Comparison of ENCODE assay signal across 8 cellular contexts in the genomic region with DNA sequence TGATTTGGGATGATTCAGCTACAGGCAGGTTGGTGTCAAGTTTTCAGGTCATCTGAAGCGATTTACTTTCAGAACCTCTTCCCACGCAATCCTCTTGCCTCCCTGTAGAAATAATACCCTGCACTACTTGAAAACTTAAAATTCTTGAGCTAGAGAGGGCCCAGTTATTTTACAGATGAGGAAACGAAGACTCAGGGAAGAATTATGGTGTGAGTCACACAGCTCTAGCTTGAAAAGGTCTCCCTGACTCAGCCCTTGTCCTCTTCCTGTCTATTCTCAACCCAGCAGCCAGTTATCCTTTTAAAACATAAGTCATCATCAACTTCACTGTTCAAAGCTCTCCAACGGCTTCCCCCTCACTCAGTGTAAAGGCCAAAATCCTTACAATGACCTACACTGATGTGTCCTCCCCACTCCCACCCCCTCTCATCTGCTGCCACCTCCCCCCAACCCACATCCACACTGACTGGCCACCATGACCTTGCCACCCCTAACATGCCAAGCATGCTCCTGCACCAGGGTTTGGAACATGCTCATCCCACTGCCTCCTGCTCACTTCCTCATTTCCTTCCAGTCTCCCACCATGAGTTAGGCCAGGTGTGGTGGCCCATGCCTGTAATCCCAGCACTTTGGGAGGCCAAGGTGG. TPM values are rescaled to one million over a fixed set of nuclear protein-coding genes. Genes with fewer than 3 reads are reported as not detected.
DNase-seq lines count a peak whose midpoint lies in the region; ATAC-seq and TF ChIP-seq lines count a peak whose summit lies in the region.

No MANE protein-coding gene starts in this region.

- H3K27ac Mint-ChIP-seq in brain: peak overlapping the region in 2 of 5 experiments; percentile 69 to 84

- peaks cover 10% of the 10 kb centered on the region for H3K36me3 Mint-ChIP-seq in brain

- H3K4me1 Mint-ChIP-seq in brain: peaks cover 56% of the 10 kb centered on the region

- H3K9me3 Mint-ChIP-seq in brain: peaks cover 0 to 6% (median 0%) of the 10 kb centered on the region in 5 experiments

- DNase-seq in LHCN-M2 (ENCODE audit: low read depth) (peak; percentile 94), left lobe of liver (ENCODE audit: low spot score) (no peak)

- peaks cover 16% of the 10 kb centered on the region for H3K27me3 Mint-ChIP-seq in brain

- H3K4me1 ChIP-seq in ES-I3 (ENCODE audit: insufficient read depth, low read length): peaks cover 19% of the 10 kb centered on the region; the same call in 1 of the 2 replicates
- H3K4me1 ChIP-seq in mucosa of rectum (ENCODE audit: control insufficient read depth in 2 of 2, insufficient read depth in 2 of 2, low read length in 2 of 2): peaks cover 12 to 24% of the 10 kb centered on the region in 2 donors

- H3K9me3 ChIP-seq in ES-I3 (ENCODE audit: control insufficient read depth, insufficient read depth, low read length) (no peaks in the 10 kb centered on the region), mucosa of rectum (ENCODE audit: control insufficient read depth in 2 of 2, low read length in 2 of 2) (no peaks in the 10 kb centered on the region)

- no peak for ATAC-seq in left lobe of liver
- no peak for ATAC-seq in HG02571 (IDR thresholded peaks at IDR 0.05; ENCODE audit: unreplicated experiment)
- no peak for ATAC-seq in HG02759 (IDR thresholded peaks at IDR 0.05; ENCODE audit: unreplicated experiment)
- no peak for ATAC-seq in HG02588 (IDR thresholded peaks at IDR 0.05; ENCODE audit: unreplicated experiment)

- H3K27me3 ChIP-seq in mucosa of rectum (ENCODE audit: control insufficient read depth in 2 of 2, insufficient read depth in 2 of 2, low read length in 2 of 2): no peaks in the 10 kb centered on the region

- peak overlapping the region; percentile 21 for H3K9ac ChIP-seq in ES-I3 (ENCODE audit: low read depth, low read length)
- H3K9ac ChIP-seq in mucosa of rectum (ENCODE audit: low read depth in 1 of 2, low read length in 2 of 2): no peak overlapping the region

- no peak overlapping the region for H3K4me3 ChIP-seq in mucosa of rectum (ENCODE audit: low read length in 2 of 2)

- H3K4me3 Mint-ChIP-seq in brain: peak overlapping the region in 3 of 5 experiments; percentile 18 to 82 (median 46)

- TF ChIP-seq CTCF in brain (conservative IDR thresholded peaks at IDR 0.05): no peak

- H3K36me3 ChIP-seq in ES-I3 (ENCODE audit: insufficient read depth, low read length) (no peaks in the 10 kb centered on the region), mucosa of rectum (ENCODE audit: control insufficient read depth in 2 of 2, insufficient read depth in 2 of 2, low read length in 2 of 2) (no peaks in the 10 kb centered on the region)

- H3K27ac ChIP-seq in mucosa of rectum (ENCODE audit: low read depth in 2 of 2, low read length in 2 of 2): peak overlapping the region; percentile 60 to 65

RNA-seq across cellular contexts. Expression of a gene that starts 3.4 kb away (rescaled TPM):
- total RNA-seq in LHCN-M2 (2014; rRNA removed) (19.7 and 22.5 TPM in 2 replicates), left lobe of liver (11.6 TPM)
- 11.0 TPM for polyA plus RNA-seq in LHCN-M2 (2012)
- 4.5 TPM for polyA plus RNA-seq in brain (ENCODE audit: insufficient read depth, low read depth, low replicate concordance)
